Comparison of ENCODE assay signal across 1 cellular context in genomic region chr20:41469868-41470267, GRCh38.
TF ChIP-seq lines count a peak whose summit lies in the region.

No MANE protein-coding gene starts in this region.

TF ChIP-seq in HEK293, 187 proteins besides CTCF, POLR2A, EP300 and RAD21 (continued from another document):
- no peak for TF ChIP-seq ZNF488 (tag by site-specific recombination; IDR thresholded peaks at IDR 0.05)
- no peak for TF ChIP-seq ZNF518A (tag by site-specific recombination; conservative IDR thresholded peaks at IDR 0.05; ENCODE audit: low read depth)
- TF ChIP-seq ZNF366 (tag by site-specific recombination; conservative IDR thresholded peaks at IDR 0.05): no peak
- TF ChIP-seq ZNF394 (tag by site-specific recombination; IDR thresholded peaks at IDR 0.05; ENCODE audit: borderline replicate concordance): no peak
- no peak for TF ChIP-seq BCL6B (tag by site-specific recombination; IDR thresholded peaks at IDR 0.05)
- TF ChIP-seq ZNF626 (tag by site-specific recombination; IDR thresholded peaks at IDR 0.05): no peak
TF ChIP-seq in HEK293: peak in this region for 2.
